7 cellular contexts compared by ENCODE assay signal in genomic region chr7:101125989-101126650, GRCh38. TPM values are rescaled to one million over a fixed set of nuclear protein-coding genes. Genes with fewer than 3 reads are reported as not detected.
DNase-seq lines count a peak whose midpoint lies in the region; ATAC-seq, FAIRE-seq and TF ChIP-seq lines count a peak whose summit lies in the region.

No MANE protein-coding gene starts in this region.

- no peaks in the 10 kb centered on the region for H3K9me3 Mint-ChIP-seq in activated CD4-positive, alpha-beta T cell treated with anti-CD3 and anti-CD28 coated beads for 36 hours (ENCODE audit: low read depth)

- no peak overlapping the region for H3K4me3 Mint-ChIP-seq in activated CD4-positive, alpha-beta T cell treated with anti-CD3 and anti-CD28 coated beads for 36 hours

- peak overlapping the region; percentile 50 to 64 for H3K27ac ChIP-seq in kidney (ENCODE audit: low read depth in 2 of 2, low read length in 2 of 2)
- H3K27ac ChIP-seq in subcutaneous abdominal adipose tissue (ENCODE audit: low read depth, low read length), result peak overlapping the region; percentile 62

- intact Hi-C loops in kidney (cut with DNase I), result no loop called here
- intact Hi-C loops in activated CD4-positive, alpha-beta T cell treated with anti-CD3 and anti-CD28 coated beads for 36 hours (cut with DNase I, micrococcal nuclease), result no loop called here

- H3K27ac Mint-ChIP-seq in activated CD4-positive, alpha-beta T cell treated with anti-CD3 and anti-CD28 coated beads for 36 hours, result no peak overlapping the region

- H3K36me3 Mint-ChIP-seq in activated CD4-positive, alpha-beta T cell treated with anti-CD3 and anti-CD28 coated beads for 36 hours (ENCODE audit: low read depth), result no peaks in the 10 kb centered on the region

- H3K27me3 Mint-ChIP-seq in activated CD4-positive, alpha-beta T cell treated with anti-CD3 and anti-CD28 coated beads for 36 hours, result peaks cover 52% of the 10 kb centered on the region

- POLR2A ChIA-PET in activated CD4-positive, alpha-beta T cell treated with anti-CD3 and anti-CD28 coated beads for 36 hours (lab: Charles Lee), result no interaction called here

- H3K4me1 Mint-ChIP-seq in activated CD4-positive, alpha-beta T cell treated with anti-CD3 and anti-CD28 coated beads for 36 hours, result peaks cover 33% of the 10 kb centered on the region

- H3K27me3 ChIP-seq in adipocyte (replicated peaks; ENCODE audit: control insufficient read depth, insufficient read depth, low read length) (no peaks in the 10 kb centered on the region), subcutaneous abdominal adipose tissue (ENCODE audit: control insufficient read depth in 5 of 5, insufficient read depth in 4 of 5, low read length in 5 of 5) (peaks cover 0 to 20% (median 4%) of the 10 kb centered on the region in 5 donors)

- ATAC-seq in GM19351 (IDR thresholded peaks at IDR 0.05; ENCODE audit: unreplicated experiment) (peak; percentile 72), HG03521 (IDR thresholded peaks at IDR 0.05; ENCODE audit: unreplicated experiment) (peak; percentile 55)
- no peak for ATAC-seq in activated CD4-positive, alpha-beta T cell treated with anti-CD3 and anti-CD28 coated beads for 36 hours

- H3K4me3 ChIP-seq in adipocyte (ENCODE audit: low read length) (peak overlapping the region; percentile 86), kidney (ENCODE audit: low read length in 2 of 2) (no peak overlapping the region), subcutaneous abdominal adipose tissue (ENCODE audit: low read depth in 1 of 5, low read length in 5 of 5) (peak overlapping the region in 3 of 5 donors; percentile 40 to 46 (median 42))

- peaks cover 53% of the 10 kb centered on the region for H3K4me1 ChIP-seq in adipocyte (ENCODE audit: control insufficient read depth, insufficient read depth, low read length)
- H3K4me1 ChIP-seq in kidney (ENCODE audit: control insufficient read depth in 1 of 2, insufficient read depth in 1 of 2, low read depth in 1 of 2, low read length in 2 of 2), result peaks cover 7 to 19% of the 10 kb centered on the region in 2 donors
- peaks cover 10 to 57% (median 42%) of the 10 kb centered on the region in 5 donors for H3K4me1 ChIP-seq in subcutaneous abdominal adipose tissue (ENCODE audit: control insufficient read depth in 5 of 5, insufficient read depth in 5 of 5, low read length in 5 of 5)

- CTCF ChIA-PET in activated CD4-positive, alpha-beta T cell treated with anti-CD3 and anti-CD28 coated beads for 36 hours (lab: Charles Lee), result interaction anchor here (0.7 to 2.8 kb wide), 8 partner anchors 12 to 66 kb away, joined by 3 to 10 read pairs (median 4); no protein-coding TSS in a partner anchor

- FAIRE-seq in kidney (lab: Jason Lieb, UNC), result no peak

- peak overlapping the region; percentile 88 for H3K9ac ChIP-seq in adipocyte (ENCODE audit: low read length)
- H3K9ac ChIP-seq in kidney (ENCODE audit: low read length in 2 of 2), result no peak overlapping the region
- H3K9ac ChIP-seq in subcutaneous abdominal adipose tissue (ENCODE audit: low read length in 5 of 5), result peak overlapping the region in 2 of 5 donors; percentile 24 to 43

- H3K9me3 ChIP-seq in adipocyte (ENCODE audit: control insufficient read depth, low read length), result no peaks in the 10 kb centered on the region
- no peaks in the 10 kb centered on the region for H3K9me3 ChIP-seq in kidney (ENCODE audit: control insufficient read depth in 1 of 2, low read length in 2 of 2)
- no peaks in the 10 kb centered on the region for H3K9me3 ChIP-seq in subcutaneous abdominal adipose tissue (ENCODE audit: control insufficient read depth in 5 of 5, low read length in 5 of 5)

- DNase-seq in adipocyte (ENCODE audit: low read depth) (peak; percentile 76), kidney (peak; percentile 90)
- no peak for DNase-seq in activated CD4-positive, alpha-beta T cell treated with anti-CD3 and anti-CD28 coated beads for 36 hours
- no peak for DNase-seq in activated CD4-positive, alpha-beta T cell treated with anti-CD3 and anti-CD28 coated beads, Interleukin-2, amount 50 U/mL, for 1 hour

- H3K36me3 ChIP-seq in adipocyte (ENCODE audit: control insufficient read depth, insufficient read depth, low read length, severe bottlenecking), result peaks cover 17% of the 10 kb centered on the region
- H3K36me3 ChIP-seq in kidney (ENCODE audit: control insufficient read depth in 1 of 2, insufficient read depth in 2 of 2, low read length in 2 of 2), result no peaks in the 10 kb centered on the region
- peaks cover 0 to 2% (median 0%) of the 10 kb centered on the region in 5 donors for H3K36me3 ChIP-seq in subcutaneous abdominal adipose tissue (ENCODE audit: control insufficient read depth in 5 of 5, insufficient read depth in 5 of 5, low read length in 5 of 5)

- TF ChIP-seq CTCF in kidney (IDR thresholded peaks at IDR 0.05; ENCODE audit: borderline replicate concordance, extremely low read depth, insufficient read depth), result no peak

RNA-seq across cellular contexts. Expression of gene SERPINE1, which starts 0.8 kb away (rescaled TPM):
- total RNA-seq in kidney, result 9.9 TPM
- 3.5 TPM for polyA plus RNA-seq in kidney (ENCODE audit: insufficient read depth, low read depth, low replicate concordance)
- under 1 TPM; 0.05 to 0.07 TPM for total RNA-seq in activated CD4-positive, alpha-beta T cell treated with anti-CD3 and anti-CD28 coated beads for 36 hours

RNA-seq across cellular contexts. Expression of gene AP1S1, which starts 28.2 kb away (rescaled TPM):
- total RNA-seq in kidney, result 50.4 TPM
- polyA plus RNA-seq in kidney (ENCODE audit: insufficient read depth, low read depth, low replicate concordance), result 133 TPM
- total RNA-seq in activated CD4-positive, alpha-beta T cell treated with anti-CD3 and anti-CD28 coated beads for 36 hours, result 10 to 100 TPM; 33.7 to 43.0 TPM

RNA-seq across cellular contexts. Expression of gene VGF, which starts 39.2 kb away (rescaled TPM):
- total RNA-seq in kidney, result 0.38 TPM
- 2.2 TPM for polyA plus RNA-seq in kidney (ENCODE audit: insufficient read depth, low read depth, low replicate concordance)
- total RNA-seq in activated CD4-positive, alpha-beta T cell treated with anti-CD3 and anti-CD28 coated beads for 36 hours, result under 1 TPM; 0.09 to 0.11 TPM

RNA-seq across cellular contexts. Expression of gene TRIM56, which starts 40.8 kb away (rescaled TPM):
- total RNA-seq in kidney, result 54.5 TPM
- 6.9 TPM for polyA plus RNA-seq in kidney (ENCODE audit: insufficient read depth, low read depth, low replicate concordance)
- 10 to 100 TPM; 35.3 to 40.8 TPM for total RNA-seq in activated CD4-positive, alpha-beta T cell treated with anti-CD3 and anti-CD28 coated beads for 36 hours

RNA-seq across cellular contexts. Expression of gene NAT16, which starts 54.0 kb away (rescaled TPM):
- total RNA-seq in kidney, result not detected
- polyA plus RNA-seq in kidney (ENCODE audit: insufficient read depth, low read depth, low replicate concordance), result not detected
- total RNA-seq in activated CD4-positive, alpha-beta T cell treated with anti-CD3 and anti-CD28 coated beads for 36 hours, result not detected

Comparison
In these comparisons a context has a peak if more than half of its experiments do, and no peak if none do; other contexts are left out.
1. DNase-seq: peak in adipocyte (single experiment) and kidney (single experiment); none in activated CD4-positive, alpha-beta T cell treated with anti-CD3 and anti-CD28 coated beads for 36 hours (single experiment) and activated CD4-positive, alpha-beta T cell treated with anti-CD3 and anti-CD28 coated beads, Interleukin-2, amount 50 U/mL, for 1 hour (single experiment).
2. H3K4me3 ChIP-seq: peak in adipocyte (single experiment) and subcutaneous abdominal adipose tissue (3 of 5); none in kidney (0 of 2).
3. RNA of gene SERPINE1, which starts 0.8 kb away (total RNA-seq): 9.9 TPM in kidney (single experiment); 0.05 to 0.07 TPM in activated CD4-positive, alpha-beta T cell treated with anti-CD3 and anti-CD28 coated beads for 36 hours; every median in the first group is over 10 times any median in the second.